In the genomic region with DNA sequence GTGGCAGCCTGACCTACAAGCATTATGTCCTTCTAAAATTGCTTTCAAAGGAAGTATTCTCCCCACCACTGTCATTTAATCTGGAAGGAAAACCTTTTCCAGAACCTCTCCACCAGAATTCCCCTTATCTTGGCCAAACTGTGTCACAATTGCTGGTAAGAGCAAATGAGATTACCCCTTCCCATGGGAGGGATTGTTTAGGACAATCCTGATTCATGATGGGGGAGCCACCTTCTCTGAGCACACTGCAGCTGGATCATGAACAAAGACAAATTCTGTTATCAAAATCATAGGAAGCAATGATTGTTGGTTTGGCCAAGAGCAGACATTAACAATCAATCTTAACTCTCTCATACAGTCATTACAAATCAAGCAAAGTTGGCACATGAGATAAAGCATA, we compare ENCODE assay signal across 21 cellular contexts. TPM values are rescaled to one million over a fixed set of nuclear protein-coding genes. Genes with fewer than 3 reads are reported as not detected.
DNase-seq lines count a peak whose midpoint lies in the region; ATAC-seq, FAIRE-seq and TF ChIP-seq lines count a peak whose summit lies in the region.
"Had no signal": no experiment of that assay in that cellular context is flagged by ENCODE, and none has a peak within 500 bp of the region (broad histone marks: within the 10 kb centered on the region; RNA-seq: fewer than 3 reads in every experiment).

No MANE protein-coding gene starts in this region.

- FAIRE-seq in A549 (lab: Jason Lieb, UNC) (no peak), endothelial cell of umbilical vein (lab: Jason Lieb, UNC) (no peak)

- no peak for TF ChIP-seq EP300 in A549 (IDR thresholded peaks at IDR 0.05)

- ATAC-seq in A549 (no peak), psoas muscle (no peak), GM18502 (IDR thresholded peaks at IDR 0.05; ENCODE audit: poor library complexity, unreplicated experiment) (no peak)

- CTCF ChIA-PET in A549 (lab: Yijun Ruan, JAX) (interaction anchor here (0.6 to 63.0 kb wide), 11 partner anchors 10 to 342 kb away, joined by 3 to 1675 read pairs (median 5); partner anchors contain the start of gene ATOH8), endothelial cell of umbilical vein (lab: Charles Lee) (interaction anchor here (0.8 to 5.2 kb wide), 9 partner anchors 11 to 98 kb away, joined by 3 to 27 read pairs (median 5); no protein-coding TSS in a partner anchor)

- peak overlapping the region; percentile 6 to 93 for H3K27ac ChIP-seq in A549
- H3K27ac ChIP-seq in endothelial cell of umbilical vein (ENCODE audit: insufficient read depth, low read depth, low read length): peak overlapping the region; percentile 100
- H3K27ac ChIP-seq in psoas muscle: peak overlapping the region; percentile 1
- H3K27ac ChIP-seq: C4-2B, RWPE1 had no signal

- TF ChIP-seq POLR2A in A549 (IDR thresholded peaks at IDR 0.05; ENCODE audit: low read length) (no peak), endothelial cell of umbilical vein (IDR thresholded peaks at IDR 0.05; ENCODE audit: low read depth, low read length) (no peak)

- H3K4me3 ChIP-seq in A549: no peak overlapping the region
- H3K4me3 ChIP-seq in endothelial cell of umbilical vein (replicated peaks in 1 of 3; ENCODE audit: insufficient read depth in 1 of 3, low read depth in 1 of 3, low read length in 3 of 3): no peak overlapping the region
- no peak overlapping the region for H3K4me3 ChIP-seq in psoas muscle

- no peaks in the 10 kb centered on the region for H3K9me1 ChIP-seq in endothelial cell of umbilical vein (replicated peaks; ENCODE audit: control insufficient read depth, extremely low read depth, insufficient read depth, low read length)

- no peaks in the 10 kb centered on the region for H4K20me1 ChIP-seq in endothelial cell of umbilical vein (replicated peaks; ENCODE audit: control insufficient read depth, extremely low read depth, insufficient read depth, low read length)

- no peak for DNase-seq in A549 (ENCODE audit: low read depth in 1 of 2, low spot score in 1 of 2)
- peak; percentile 87 for DNase-seq in NCI-H82 (lab: John Stamatoyannopoulos, UW)
- peak; percentile 26 for DNase-seq in endothelial cell of umbilical vein (ENCODE audit: low read depth, low spot score)
- no peak for DNase-seq in psoas muscle
- no peak for DNase-seq in NCI-H526 treated with DMSO at 0.1 percent for 48 hours (lab: John Stamatoyannopoulos, UW)
- no peak for DNase-seq in cerebellar nuclear complex (lab: John Stamatoyannopoulos, UW)
- DNase-seq in DMS 273 treated with DMSO at 0.1 percent for 48 hours (lab: John Stamatoyannopoulos, UW): no peak
- DNase-seq: 8988T, GF-D8, KBM-7, MM.1S, NCI-H1092, NCI-H146, NCI-H2029, NCI-H345, NCI-H524, SHP77 treated with DMSO at 0.1 percent for 48 hours had no signal

- dilution Hi-C loops in endothelial cell of umbilical vein (cut with MboI; ENCODE audit: extremely low pct_ligation_motif_present, low sequenced_read_pairs): no loop called here

- peaks cover 26% of the 10 kb centered on the region for H3K4me1 ChIP-seq in A549
- peaks cover 24% of the 10 kb centered on the region for H3K4me1 ChIP-seq in endothelial cell of umbilical vein (ENCODE audit: control insufficient read depth, extremely low read depth, insufficient read depth, low read length)
- H3K4me1 ChIP-seq in psoas muscle: peaks cover 81% of the 10 kb centered on the region

- intact Hi-C loops in endothelial cell of umbilical vein (cut with micrococcal nuclease) (no loop called here), psoas muscle (cut with DNase I) (loop anchor here in 1 of 2 donors (2.0 kb wide), 1 partner anchor 37 kb away; no protein-coding TSS in a partner anchor)

- TSS peak; percentile 99 for BruUV-seq in endothelial cell of umbilical vein (replicated peaks; lab: Mats Ljungman, UMichigan)

- POLR2A ChIA-PET in A549 (lab: Yijun Ruan, JAX) (no interaction called here), endothelial cell of umbilical vein (lab: Charles Lee) (no interaction called here)

- TF ChIP-seq CTCF in A549 (IDR thresholded peaks at IDR 0.05): no peak
- TF ChIP-seq CTCF in endothelial cell of umbilical vein (IDR thresholded peaks at IDR 0.05; ENCODE audit: extremely low read depth in 1 of 2, insufficient read depth in 1 of 2, low read depth in 1 of 2, low read length in 2 of 2): no peak
- TF ChIP-seq CTCF in psoas muscle (IDR thresholded peaks at IDR 0.05): no peak

- no peak overlapping the region for H2AFZ ChIP-seq in endothelial cell of umbilical vein (ENCODE audit: low read depth, low read length)

- H3K4me2 ChIP-seq in A549 (0 out of 3 replicates have a peak overlapping the region, but pooled peaks have one; percentile 2), endothelial cell of umbilical vein (ENCODE audit: insufficient read depth, low read length) (peak overlapping the region; percentile 58)

- H3K9me3 ChIP-seq in A549: peaks cover 9% of the 10 kb centered on the region
- no peaks in the 10 kb centered on the region for H3K9me3 ChIP-seq in endothelial cell of umbilical vein (replicated peaks; ENCODE audit: control insufficient read depth, insufficient read depth, low read length)
- no peaks in the 10 kb centered on the region for H3K9me3 ChIP-seq in psoas muscle

- H3K27me3 ChIP-seq in endothelial cell of umbilical vein (ENCODE audit: control insufficient read depth in 2 of 2, insufficient read depth in 2 of 2, low read length in 2 of 2): no peaks in the 10 kb centered on the region
- H3K27me3 ChIP-seq in psoas muscle (ENCODE audit: insufficient read depth in 3 of 3, low read length in 2 of 3): no peaks in the 10 kb centered on the region

- no peak for TF ChIP-seq RAD21 in A549 (conservative IDR thresholded peaks at IDR 0.05 in 1 of 2, IDR thresholded peaks at IDR 0.05 in 1 of 2)

- H3K9ac ChIP-seq in endothelial cell of umbilical vein (replicated peaks; ENCODE audit: extremely low read depth, insufficient read depth, low read length): peak overlapping the region; percentile 44

- H3K79me2 ChIP-seq in endothelial cell of umbilical vein (ENCODE audit: control insufficient read depth, insufficient read depth, low read length): no peaks in the 10 kb centered on the region

- H3K36me3 ChIP-seq in endothelial cell of umbilical vein (ENCODE audit: control insufficient read depth in 2 of 2, extremely low read depth in 1 of 2, insufficient read depth in 2 of 2, low read length in 2 of 2) (no peaks in the 10 kb centered on the region), psoas muscle (ENCODE audit: insufficient read depth in 1 of 2, low read depth in 1 of 2) (no peaks in the 10 kb centered on the region)

TF ChIP-seq in A549, 52 proteins besides CTCF, POLR2A, EP300 and RAD21 (continues in another document):
- no peak for TF ChIP-seq CEBPB (IDR thresholded peaks at IDR 0.05)

TF ChIP-seq in endothelial cell of umbilical vein, 7 proteins besides CTCF, POLR2A, EP300 and RAD21:
- TF ChIP-seq EZH2 (IDR thresholded peaks at IDR 0.05; ENCODE audit: borderline replicate concordance, low read depth, low read length, severe bottlenecking) (no peak), FOS (IDR thresholded peaks at IDR 0.05; ENCODE audit: borderline replicate concordance, insufficient read depth, low read length) (no peak), MYC (IDR thresholded peaks at IDR 0.05; ENCODE audit: low read depth, low read length) (no peak), JUN (IDR thresholded peaks at IDR 0.05; ENCODE audit: borderline replicate concordance, insufficient read depth, insufficient read length, low read depth) (no peak), MAX (IDR thresholded peaks at IDR 0.05; ENCODE audit: insufficient read depth, insufficient read length) (no peak), POLR2AphosphoS5 (IDR thresholded peaks at IDR 0.05; ENCODE audit: insufficient read depth, low read depth, low read length) (peak; percentile 24), GATA2 (IDR thresholded peaks at IDR 0.05; ENCODE audit: insufficient read depth, insufficient read length, low read depth, low read length) (peak; percentile 2)

RNA-seq across cellular contexts. Expression of gene ATOH8, which starts 18.1 kb away (rescaled TPM):
- polyA plus RNA-seq in A549 (2011; rRNA removed): 1.8 and 2.6 TPM in 2 replicates
- polyA plus RNA-seq in A549 (2012; cell fraction: cytosol; rRNA removed): 13.2 and 22.4 TPM in 2 replicates
- polyA plus RNA-seq in A549 (2012; cell fraction: nucleus; rRNA removed): 19.3 and 20.6 TPM in 2 replicates
- 11.1 to 20.7 TPM (median 20.0 TPM) in 3 replicates for polyA plus RNA-seq in A549 (2017; fragmentation: RNase III; extraction: RNeasy Plus Mini Kit Qiagen cat#74134 plus additional on column Dnase treatment)
- polyA minus RNA-seq in A549 (2011; rRNA and poly(A)+ RNA removed): 2.4 and 3.4 TPM in 2 replicates
- 12.7 and 12.8 TPM in 2 replicates for total RNA-seq in endothelial cell of umbilical vein
- 10.3 and 13.8 TPM in 2 replicates for polyA plus RNA-seq in endothelial cell of umbilical vein
- polyA plus RNA-seq in endothelial cell of umbilical vein (2011; cell fraction: cytosol; rRNA removed): 8.9 and 11.0 TPM in 2 replicates
- polyA plus RNA-seq in endothelial cell of umbilical vein (2011; cell fraction: nucleus; rRNA removed): 9.6 and 9.7 TPM in 2 replicates
- 12.4 and 23.6 TPM in 2 replicates for polyA plus RNA-seq in endothelial cell of umbilical vein (2012)
- 10.8 and 11.7 TPM in 2 replicates for polyA minus RNA-seq in endothelial cell of umbilical vein
- 7.1 TPM for polyA minus RNA-seq in endothelial cell of umbilical vein (2011; cell fraction: cytosol; rRNA and poly(A)+ RNA removed)
- 11.9 and 15.4 TPM in 2 replicates for polyA minus RNA-seq in endothelial cell of umbilical vein (2011; cell fraction: nucleus; rRNA and poly(A)+ RNA removed)
- total RNA-seq in psoas muscle: 10 to 100 TPM; 22.0 to 82.1 (median 57.3) TPM
- 10 to 100 TPM; 48.7 to 77.2 (median 59.4) TPM for polyA plus RNA-seq in psoas muscle

RNA-seq across cellular contexts. Expression of gene GNLY, which starts 41.5 kb away (rescaled TPM):
- polyA plus RNA-seq in A549 (2011; rRNA removed) (not detected in 2 replicates), A549 (2017; fragmentation: RNase III; extraction: RNeasy Plus Mini Kit Qiagen cat#74134 plus additional on column Dnase treatment) (not detected in 3 replicates), endothelial cell of umbilical vein (not detected in 2 replicates), psoas muscle (10 to 100 TPM in 2 of 3 donors, 1 to 10 TPM in 1; 4.9 to 31.6 (median 23.4) TPM)
- polyA plus RNA-seq in A549 (2012; cell fraction: cytosol; rRNA removed): not detected in 2 replicates
- polyA plus RNA-seq in A549 (2012; cell fraction: nucleus; rRNA removed): 0.12 and 0.15 TPM in 2 replicates
- not detected in 2 replicates for polyA minus RNA-seq in A549 (2011; rRNA and poly(A)+ RNA removed)
- total RNA-seq in endothelial cell of umbilical vein (not detected in 2 replicates), psoas muscle (10 to 100 TPM in 1 of 4 donors, 1 to 10 TPM in 2, under 1 TPM in 1; 0.58 to 20.0 (median 5.8) TPM)
- not detected in 2 replicates for polyA plus RNA-seq in endothelial cell of umbilical vein (2011; cell fraction: cytosol; rRNA removed)
- 0.28 TPM in 1 of 2 replicates, not detected in the other for polyA plus RNA-seq in endothelial cell of umbilical vein (2011; cell fraction: nucleus; rRNA removed)
- polyA plus RNA-seq in endothelial cell of umbilical vein (2012): not detected in 2 replicates
- polyA minus RNA-seq in endothelial cell of umbilical vein: not detected in 2 replicates
- polyA minus RNA-seq in endothelial cell of umbilical vein (2011; cell fraction: cytosol; rRNA and poly(A)+ RNA removed): not detected
- polyA minus RNA-seq in endothelial cell of umbilical vein (2011; cell fraction: nucleus; rRNA and poly(A)+ RNA removed): not detected in 2 replicates
- total RNA-seq: H4 had no signal

Comparison
In these comparisons a context has a peak if more than half of its experiments do, and no peak if none do; other contexts are left out.
1. DNase-seq: peak in NCI-H82 (single experiment) and endothelial cell of umbilical vein (single experiment); none in A549 (0 of 2), psoas muscle (0 of 2), NCI-H526 treated with DMSO at 0.1 percent for 48 hours (single experiment), cerebellar nuclear complex (0 of 2) and DMS 273 treated with DMSO at 0.1 percent for 48 hours (single experiment).
2. H3K27ac ChIP-seq: peak in every context shown above with its lines; median percentile 100 in endothelial cell of umbilical vein; 50 in A549; 1 in psoas muscle.
3. RNA of gene GNLY, which starts 41.5 kb away (polyA plus RNA-seq): 4.9 to 31.6 TPM in psoas muscle; 0.28 TPM in endothelial cell of umbilical vein and 0.12 to 0.15 TPM in A549; every median in the first group is over 4 times any median in the second.